23 cellular contexts compared by ENCODE assay signal in genomic region chr1:91603409-91603808, GRCh38.
DNase-seq lines count a peak whose midpoint lies in the region; FAIRE-seq and TF ChIP-seq lines count a peak whose summit lies in the region.
"Had no signal": no experiment of that assay in that cellular context is flagged by ENCODE, and none has a peak within 500 bp of the region (broad histone marks: within the 10 kb centered on the region; RNA-seq: fewer than 3 reads in every experiment).

No MANE protein-coding gene starts in this region.

- DNase-seq in activated T-cell treated with anti-CD3 and anti-CD28 coated beads for 48 hours (ENCODE audit: low read depth) (peak; percentile 41), GM12891 (ENCODE audit: insufficient read length, low spot score) (no peak), glomerular visceral epithelial cell (ENCODE audit: extremely low spot score) (peak; percentile 72), posterior vena cava (ENCODE audit: low spot score) (no peak), brain microvascular endothelial cell (no peak), SKM-1 (lab: John Stamatoyannopoulos, UW; ENCODE audit: unreplicated experiment) (no peak)
- DNase-seq in activated T-cell treated with anti-CD3 and anti-CD28 coated beads, Interleukin-2, amount 50 U/mL, for 24 hours, result no peak
- peak; percentile 21 to 42 for DNase-seq in stimulated activated CD8-positive, alpha-beta memory T cell treated with anti-CD3 and anti-CD28 coated beads, Interleukin-2, amount 100 ng/mL, for 48 hours (ENCODE audit: low read depth in 2 of 2)
- DNase-seq: ACHN, activated B cell treated with CpG ODN at 0.5 μM for 24 hours, DMS53, HCEC 1CT, immature natural killer cell, NCI-H146, NCI-H748 treated with DMSO at 0.1 percent for 48 hours, PC-3, SJCRH30, T-helper 17 cell had no signal

- no peak overlapping the region for H3K27ac ChIP-seq in brain microvascular endothelial cell
- H3K27ac ChIP-seq: cardiac muscle cell, neutrophil, SJCRH30 had no signal

- FAIRE-seq in GM12891 (lab: Jason Lieb, UNC), result peak; percentile 97

- H3K4me1 Mint-ChIP-seq in activated T-cell treated with anti-CD3 and anti-CD28 coated beads, Interleukin-2, amount 50 U/mL, for 24 hours (ENCODE audit: low read depth), result peaks cover 9% of the 10 kb centered on the region
- H3K4me1 Mint-ChIP-seq: CD14-positive monocyte had no signal

- no peak overlapping the region for H3K4me3 Mint-ChIP-seq in activated T-cell treated with anti-CD3 and anti-CD28 coated beads, Interleukin-2, amount 50 U/mL, for 24 hours
- H3K4me3 Mint-ChIP-seq: activated B cell treated with CpG ODN at 0.5 μM for 24 hours; CD14-positive monocyte; dendritic cell treated with granulocyte-macrophage colony-stimulating factor and Interleukin-4, amounts not matched to agents 40 ng/mL and 50 ng/mL, for 4 days; immature natural killer cell; T-helper 17 cell had no signal

- no peaks in the 10 kb centered on the region for H3K36me3 ChIP-seq in brain microvascular endothelial cell (replicated peaks)
- H3K36me3 ChIP-seq: cardiac muscle cell, neutrophil, SJCRH30 had no signal

- no peak overlapping the region for H3K27ac Mint-ChIP-seq in activated T-cell treated with anti-CD3 and anti-CD28 coated beads, Interleukin-2, amount 50 U/mL, for 24 hours
- H3K27ac Mint-ChIP-seq: activated B cell treated with CpG ODN at 0.5 μM for 24 hours; CD14-positive monocyte; dendritic cell treated with granulocyte-macrophage colony-stimulating factor and Interleukin-4, amounts not matched to agents 40 ng/mL and 50 ng/mL, for 4 days; T-helper 17 cell had no signal

- no peak for TF ChIP-seq POLR2A in GM12891 (IDR thresholded peaks at IDR 0.05; ENCODE audit: low read depth, low read length)

- in situ Hi-C loops in brain microvascular endothelial cell (cut with HindIII; ENCODE audit: low pct_ligation_motif_present, low sequenced_read_pairs), result no loop called here

- H3K4me3 ChIP-seq in brain microvascular endothelial cell (ENCODE audit: low read depth, low read length), result no peak overlapping the region
- H3K4me3 ChIP-seq: cardiac muscle cell, lung, SJCRH30 had no signal

- TF ChIP-seq CTCF in brain microvascular endothelial cell (IDR thresholded peaks at IDR 0.05; ENCODE audit: low read depth, low read length, missing control alignments), result no peak

- peaks cover 2% of the 10 kb centered on the region for H3K9me3 Mint-ChIP-seq in activated T-cell treated with anti-CD3 and anti-CD28 coated beads, Interleukin-2, amount 50 U/mL, for 24 hours
- H3K9me3 Mint-ChIP-seq: activated B cell treated with CpG ODN at 0.5 μM for 24 hours; dendritic cell treated with granulocyte-macrophage colony-stimulating factor and Interleukin-4, amounts not matched to agents 40 ng/mL and 50 ng/mL, for 4 days; immature natural killer cell had no signal

- H3K27me3 ChIP-seq in brain microvascular endothelial cell (replicated peaks), result no peaks in the 10 kb centered on the region
- H3K27me3 ChIP-seq: cardiac muscle cell, neutrophil, SJCRH30 had no signal

- no peaks in the 10 kb centered on the region for H3K36me3 Mint-ChIP-seq in activated T-cell treated with anti-CD3 and anti-CD28 coated beads, Interleukin-2, amount 50 U/mL, for 24 hours (ENCODE audit: low read depth)
- H3K36me3 Mint-ChIP-seq: CD14-positive monocyte had no signal

- intact Hi-C loops in posterior vena cava (cut with DNase I), result no loop called here

- no peaks in the 10 kb centered on the region for H3K27me3 Mint-ChIP-seq in activated T-cell treated with anti-CD3 and anti-CD28 coated beads, Interleukin-2, amount 50 U/mL, for 24 hours
- H3K27me3 Mint-ChIP-seq: activated B cell treated with CpG ODN at 0.5 μM for 24 hours, T-helper 17 cell had no signal

TF ChIP-seq in GM12891, 5 proteins besides CTCF, POLR2A, EP300 and RAD21:
- TF ChIP-seq TAF1 (IDR thresholded peaks at IDR 0.05; ENCODE audit: low read depth, low read length) (no peak), POU2F2 (IDR thresholded peaks at IDR 0.05; ENCODE audit: low read depth, low read length) (no peak), PAX5 (IDR thresholded peaks at IDR 0.05; ENCODE audit: insufficient read depth, low read length, severe bottlenecking) (peak; percentile 80)

Comparison
In these comparisons a context has a peak if more than half of its experiments do, and no peak if none do; other contexts are left out.
1. DNase-seq: peak in activated T-cell treated with anti-CD3 and anti-CD28 coated beads for 48 hours (single experiment), glomerular visceral epithelial cell (single experiment) and stimulated activated CD8-positive, alpha-beta memory T cell treated with anti-CD3 and anti-CD28 coated beads, Interleukin-2, amount 100 ng/mL, for 48 hours (2 of 2); none in activated T-cell treated with anti-CD3 and anti-CD28 coated beads, Interleukin-2, amount 50 U/mL, for 24 hours (single experiment), GM12891 (single experiment), posterior vena cava (single experiment), brain microvascular endothelial cell (single experiment) and SKM-1 (single experiment).